In the genomic region with DNA sequence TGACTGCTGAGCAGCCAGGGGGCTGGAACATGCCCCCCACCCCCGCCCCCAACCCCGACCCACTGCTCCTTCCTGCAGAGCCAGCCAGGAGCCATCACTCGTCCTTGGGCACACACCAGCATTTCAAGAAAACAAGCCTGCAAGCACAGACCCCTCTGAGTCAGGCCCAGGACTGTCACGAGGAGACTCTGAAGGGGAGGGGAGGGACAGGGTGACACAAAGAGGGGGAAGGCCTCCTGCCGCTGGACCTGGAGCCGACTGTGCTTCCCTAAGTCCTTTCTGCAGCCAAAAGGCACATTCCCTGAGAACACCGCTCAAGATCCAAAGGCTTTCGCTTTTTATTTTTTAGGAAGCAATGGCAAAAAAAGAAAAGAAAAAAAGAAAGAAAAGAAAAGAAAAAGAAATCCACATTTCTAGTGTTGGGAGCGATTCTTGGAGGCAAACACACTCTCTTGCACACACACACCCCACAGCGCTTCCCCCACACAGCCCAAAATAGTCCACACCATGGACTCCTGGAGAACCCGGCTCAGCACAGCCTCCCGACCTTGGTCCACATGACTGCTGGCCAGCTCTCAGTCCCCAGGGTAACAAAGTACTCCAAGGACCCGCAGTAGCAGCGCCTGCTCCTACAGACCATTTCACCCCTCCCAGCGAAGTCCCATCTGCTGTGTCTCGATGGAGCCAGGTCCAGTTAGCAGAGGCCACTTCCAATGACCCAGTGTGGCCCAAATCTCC, we compare ENCODE assay signal across 16 cellular contexts.
DNase-seq lines count a peak whose midpoint lies in the region; ATAC-seq and TF ChIP-seq lines count a peak whose summit lies in the region.
"Had no signal": no experiment of that assay in that cellular context is flagged by ENCODE, and none has a peak within 500 bp of the region (broad histone marks: within the 10 kb centered on the region; RNA-seq: fewer than 3 reads in every experiment).

No MANE protein-coding gene starts in this region.

- no peaks in the 10 kb centered on the region for H3K9me3 ChIP-seq in NT2/D1 (ENCODE audit: insufficient read depth, low read length)
- H3K9me3 ChIP-seq in right lobe of liver: no peaks in the 10 kb centered on the region
- H3K9me3 ChIP-seq in effector memory CD4-positive, alpha-beta T cell (ENCODE audit: control insufficient read depth, low read length): no peaks in the 10 kb centered on the region
- H3K9me3 ChIP-seq in left lung: no peaks in the 10 kb centered on the region
- H3K9me3 ChIP-seq: SJCRH30 had no signal

- no peak for TF ChIP-seq POLR2A in right lobe of liver (IDR thresholded peaks at IDR 0.05)

- intact Hi-C loops in right lobe of liver (cut with DNase I): no loop called here
- intact Hi-C loops in left lung (cut with DNase I): no loop called here

- no peak overlapping the region for H3K9ac ChIP-seq in NT2/D1 (ENCODE audit: insufficient read length, low read depth)

- TF ChIP-seq CTCF in fibroblast of villous mesenchyme (IDR thresholded peaks at IDR 0.05; ENCODE audit: insufficient read depth, low read depth, low read length): no peak
- TF ChIP-seq CTCF in right lobe of liver (IDR thresholded peaks at IDR 0.05): no peak
- no peak for TF ChIP-seq CTCF in left lung (IDR thresholded peaks at IDR 0.05)

- H3K27ac ChIP-seq in right lobe of liver (no peak overlapping the region), left lung (no peak overlapping the region)
- H3K27ac ChIP-seq in effector memory CD4-positive, alpha-beta T cell (ENCODE audit: insufficient read depth, low read length, poor library complexity, severe bottlenecking): no peak overlapping the region
- H3K27ac ChIP-seq: SJCRH30 had no signal

- DNase-seq in NT2/D1 (ENCODE audit: low read depth, low spot score) (peak; percentile 2), fibroblast of villous mesenchyme (ENCODE audit: low read depth) (peak; percentile 9), right lobe of liver (peak in 1 of 3 donors; percentile 45), retina (peak; percentile 48), left lung (no peak), NCI-H2196 treated with DMSO at 0.1 percent for 48 hours (lab: John Stamatoyannopoulos, UW; ENCODE audit: unreplicated experiment) (no peak)
- no peak for DNase-seq in effector memory CD4-positive, alpha-beta T cell
- DNase-seq: activated CD8-positive, alpha-beta memory T cell treated with anti-CD3 and anti-CD28 coated beads, Interleukin-2, amount 10 ng/mL, durations not matched to agents 7 days and 5 days; activated naive CD8-positive, alpha-beta T cell treated with anti-CD3 and anti-CD28 coated beads, Interleukin-2, amount 50 U/mL, for 24 hours; HCEC 1CT; naive thymus-derived CD8-positive, alpha-beta T cell; NCI-H146; NCI-H82; SJCRH30 had no signal

- H3K27me3 ChIP-seq in NT2/D1 (ENCODE audit: insufficient read depth, insufficient read length) (no peaks in the 10 kb centered on the region), right lobe of liver (no peaks in the 10 kb centered on the region), left lung (no peaks in the 10 kb centered on the region)
- no peaks in the 10 kb centered on the region for H3K27me3 ChIP-seq in effector memory CD4-positive, alpha-beta T cell (replicated peaks; ENCODE audit: control insufficient read depth, insufficient read depth, low read length, poor library complexity, severe bottlenecking)

- H3K4me3 ChIP-seq in NT2/D1 (ENCODE audit: insufficient read length, low read depth) (no peak overlapping the region), fibroblast of villous mesenchyme (ENCODE audit: low read depth, low read length) (no peak overlapping the region), right lobe of liver (no peak overlapping the region), left lung (no peak overlapping the region)
- H3K4me3 ChIP-seq in effector memory CD4-positive, alpha-beta T cell (ENCODE audit: insufficient read depth, low read depth, low read length, poor library complexity, severe bottlenecking): no peak overlapping the region
- H3K4me3 ChIP-seq: GM12878, SJCRH30 had no signal

- WGBS in right lobe of liver (ENCODE audit: insufficient coverage, low coverage, low lambda C conversion rate, missing lambda C conversion rate): 77% methylated on average over 5 of the region's 16 CpGs

- no peaks in the 10 kb centered on the region for H3K36me3 ChIP-seq in NT2/D1 (ENCODE audit: insufficient read depth, insufficient read length, low read length)
- H3K36me3 ChIP-seq in right lobe of liver: no peaks in the 10 kb centered on the region
- no peaks in the 10 kb centered on the region for H3K36me3 ChIP-seq in effector memory CD4-positive, alpha-beta T cell (ENCODE audit: control insufficient read depth, insufficient read depth, low read length)
- no peaks in the 10 kb centered on the region for H3K36me3 ChIP-seq in left lung
- H3K36me3 ChIP-seq: SJCRH30 had no signal

- peak in 3 of 4 donors; percentile 31 to 43 (median 40) for ATAC-seq in right lobe of liver
- no peak for ATAC-seq in left lung
- ATAC-seq in HG03196 (IDR thresholded peaks at IDR 0.05; ENCODE audit: unreplicated experiment): no peak
- ATAC-seq: activated CD8-positive, alpha-beta memory T cell treated with anti-CD3 and anti-CD28 coated beads, Interleukin-2, amount 10 ng/mL, durations not matched to agents 7 days and 5 days; activated naive CD8-positive, alpha-beta T cell treated with anti-CD3 and anti-CD28 coated beads, Interleukin-2, amount 50 U/mL, for 24 hours; GM12878; naive thymus-derived CD8-positive, alpha-beta T cell had no signal

- H3K4me1 ChIP-seq in NT2/D1 (ENCODE audit: insufficient read depth, insufficient read length): peaks cover 3% of the 10 kb centered on the region
- no peaks in the 10 kb centered on the region for H3K4me1 ChIP-seq in right lobe of liver
- H3K4me1 ChIP-seq in effector memory CD4-positive, alpha-beta T cell (ENCODE audit: control insufficient read depth, insufficient read depth, low read length, poor library complexity, severe bottlenecking): no peaks in the 10 kb centered on the region
- no peaks in the 10 kb centered on the region for H3K4me1 ChIP-seq in left lung
- H3K4me1 ChIP-seq: SJCRH30 had no signal

Comparison
In these comparisons a context has a peak if more than half of its experiments do, and no peak if none do; other contexts are left out.
1. DNase-seq: peak in NT2/D1 (single experiment), fibroblast of villous mesenchyme (single experiment) and retina (single experiment); none in effector memory CD4-positive, alpha-beta T cell (0 of 3), left lung (0 of 2) and NCI-H2196 treated with DMSO at 0.1 percent for 48 hours (single experiment).
2. ATAC-seq: peak in right lobe of liver (3 of 4); none in left lung (single experiment) and HG03196 (single experiment).